In genomic region chr1:233905416-233906051, GRCh38 we compare ENCODE assay signal across 12 cellular contexts. TPM values are rescaled to one million over a fixed set of nuclear protein-coding genes. Genes with fewer than 3 reads are reported as not detected.
A peak's percentile ranks its signal among the peaks of the same experiment; 100 is the strongest.
DNase-seq lines count a peak whose midpoint lies in the region; ATAC-seq and TF ChIP-seq lines count a peak whose summit lies in the region.
"Had no signal": no experiment of that assay in that cellular context is flagged by ENCODE, and none has a peak within 500 bp of the region (broad histone marks: within the 10 kb centered on the region; RNA-seq: fewer than 3 reads in every experiment).

No MANE protein-coding gene starts in this region.

- H3K27me3 ChIP-seq in GM23338 (ENCODE audit: insufficient read depth), result peaks cover 55% of the 10 kb centered on the region
- H3K27me3 ChIP-seq in WERI-Rb-1 (ENCODE audit: insufficient read depth, low read depth, severe bottlenecking), result peaks cover 98% of the 10 kb centered on the region
- no peaks in the 10 kb centered on the region for H3K27me3 ChIP-seq in osteoblast (ENCODE audit: insufficient read depth, low read length)

- H3K27ac ChIP-seq in GM23338 (ENCODE audit: low read depth), result no peak overlapping the region
- H3K27ac ChIP-seq in WERI-Rb-1, result no peak overlapping the region
- H3K27ac ChIP-seq in osteoblast (ENCODE audit: low read depth, low read length), result no peak overlapping the region
- H3K27ac ChIP-seq: transverse colon had no signal

- no peaks in the 10 kb centered on the region for H3K9me2 ChIP-seq in GM23338 (ENCODE audit: insufficient read depth)

- peaks cover 21% of the 10 kb centered on the region for H3K27me3 Mint-ChIP-seq in GM23338 (ENCODE audit: insufficient read depth, low read depth, poor library complexity)
- H3K27me3 Mint-ChIP-seq in glutamatergic neuron (ENCODE audit: unreplicated experiment), result peaks cover 12% of the 10 kb centered on the region

- H3K4me3 ChIP-seq in GM23338 (peak overlapping the region; percentile 76), WERI-Rb-1 (ENCODE audit: low read depth, low read length) (peak overlapping the region; percentile 38), osteoblast (ENCODE audit: insufficient read depth, low read length) (no peak overlapping the region)

- H3K27ac Mint-ChIP-seq in GM23338, result no peak overlapping the region
- no peak overlapping the region for H3K27ac Mint-ChIP-seq in glutamatergic neuron (ENCODE audit: unreplicated experiment)
- H3K27ac Mint-ChIP-seq: activated naive CD4-positive, alpha-beta T cell treated with anti-CD3 and anti-CD28 coated beads, Interleukin-2, amount 50 U/mL, for 24 hours; immature natural killer cell had no signal

- H3K9me3 Mint-ChIP-seq in GM23338 (no peaks in the 10 kb centered on the region; the same call in 2 of the 3 replicates), glutamatergic neuron (ENCODE audit: unreplicated experiment) (peaks cover 2% of the 10 kb centered on the region)
- H3K9me3 Mint-ChIP-seq: activated naive CD4-positive, alpha-beta T cell treated with anti-CD3 and anti-CD28 coated beads, Interleukin-2, amount 50 U/mL, for 24 hours had no signal

- H3K36me3 ChIP-seq in GM23338 (ENCODE audit: insufficient read depth) (peaks cover 3% of the 10 kb centered on the region), WERI-Rb-1 (no peaks in the 10 kb centered on the region), osteoblast (ENCODE audit: insufficient read depth, low read length) (no peaks in the 10 kb centered on the region)
- H3K36me3 ChIP-seq: transverse colon had no signal

- H3K4me1 Mint-ChIP-seq in GM23338 (peaks cover 6% of the 10 kb centered on the region), glutamatergic neuron (ENCODE audit: low read depth, unreplicated experiment) (peaks cover 2% of the 10 kb centered on the region)

- peak; percentile 46 for DNase-seq in GM23338 (ENCODE audit: low spot score)
- DNase-seq in WERI-Rb-1, result peak; percentile 23
- DNase-seq in glutamatergic neuron, result peak; percentile 28
- peak; percentile 66 for DNase-seq in osteoblast (ENCODE audit: insufficient read length, low spot score, missing footprints)
- DNase-seq in SKM-1 (lab: John Stamatoyannopoulos, UW; ENCODE audit: unreplicated experiment), result no peak
- DNase-seq in superior temporal gyrus (ENCODE audit: extremely low spot score), result no peak
- DNase-seq: activated CD4-positive, alpha-beta T cell treated with anti-CD3 and anti-CD28 coated beads, Interleukin-2, amount 50 U/mL, for 1 hour; immature natural killer cell; transverse colon had no signal

- H3K79me2 ChIP-seq in GM23338 (replicated peaks; ENCODE audit: insufficient read depth) (no peaks in the 10 kb centered on the region), osteoblast (ENCODE audit: insufficient read depth, low read length) (no peaks in the 10 kb centered on the region)

- H3K4me1 ChIP-seq in GM23338 (ENCODE audit: insufficient read depth) (peaks cover 10% of the 10 kb centered on the region; the same call in 1 of the 2 replicates), osteoblast (ENCODE audit: insufficient read depth, low read length) (no peaks in the 10 kb centered on the region)
- H3K4me1 ChIP-seq: transverse colon had no signal

- ATAC-seq in GM23338 (peak; percentile 29), GM19463 (IDR thresholded peaks at IDR 0.05; ENCODE audit: unreplicated experiment) (no peak), GM18519 (IDR thresholded peaks at IDR 0.05; ENCODE audit: low FRiP score, unreplicated experiment) (no peak)

- H2AFZ ChIP-seq in GM23338 (peak overlapping the region; percentile 97), osteoblast (ENCODE audit: low read length) (no peak overlapping the region)

- H3K36me3 Mint-ChIP-seq in GM23338 (ENCODE audit: low read depth) (peaks cover 2% of the 10 kb centered on the region; the same call in 1 of the 3 replicates), glutamatergic neuron (ENCODE audit: unreplicated experiment) (peaks cover 6% of the 10 kb centered on the region)
- H3K36me3 Mint-ChIP-seq: activated naive CD4-positive, alpha-beta T cell treated with anti-CD3 and anti-CD28 coated beads, Interleukin-2, amount 50 U/mL, for 24 hours; immature natural killer cell had no signal

- H3K9me3 ChIP-seq in WERI-Rb-1 (ENCODE audit: severe bottlenecking) (peaks cover 9% of the 10 kb centered on the region), osteoblast (ENCODE audit: low read depth, low read length) (no peaks in the 10 kb centered on the region)
- H3K9me3 ChIP-seq: transverse colon had no signal

- H3K4me2 ChIP-seq in GM23338, result peak overlapping the region; percentile 87
- no peak overlapping the region for H3K4me2 ChIP-seq in osteoblast (ENCODE audit: insufficient read depth, low read length)

- H3K4me3 Mint-ChIP-seq in GM23338 (peak overlapping the region; percentile 77), glutamatergic neuron (ENCODE audit: unreplicated experiment) (peak overlapping the region; percentile 78)
- H3K4me3 Mint-ChIP-seq: activated naive CD4-positive, alpha-beta T cell treated with anti-CD3 and anti-CD28 coated beads, Interleukin-2, amount 50 U/mL, for 24 hours; immature natural killer cell had no signal

- H4K20me1 ChIP-seq in GM23338 (replicated peaks; ENCODE audit: insufficient read depth) (peaks cover 7% of the 10 kb centered on the region; the same call in 1 of the 2 replicates), osteoblast (ENCODE audit: insufficient read depth, low read length) (no peaks in the 10 kb centered on the region)

- H3F3A ChIP-seq in GM23338 (replicated peaks; ENCODE audit: low read depth), result 0 out of 2 replicates have a peak, but pooled peaks cover 2% of the 10 kb centered on the region

- TF ChIP-seq CTCF in GM23338 (conservative IDR thresholded peaks at IDR 0.05; ENCODE audit: low read depth in 2 of 2) (no peak), WERI-Rb-1 (IDR thresholded peaks at IDR 0.05; ENCODE audit: low read depth, low read length) (no peak), glutamatergic neuron (IDR thresholded peaks at IDR 0.05; ENCODE audit: partially characterized antibody, unreplicated experiment) (no peak), osteoblast (IDR thresholded peaks at IDR 0.05; ENCODE audit: extremely low read depth, low read depth, low read length) (no peak)

TF ChIP-seq in GM23338, 12 proteins besides CTCF, POLR2A, EP300 and RAD21 (continues in another document):
- TF ChIP-seq ZNF462 (CRISPR knock-in tag; IDR thresholded peaks at IDR 0.05), result no peak
- TF ChIP-seq JUNB (IDR thresholded peaks at IDR 0.05; ENCODE audit: unreplicated experiment), result no peak
- TF ChIP-seq EZH2 (IDR thresholded peaks at IDR 0.05; ENCODE audit: low read depth, unreplicated experiment), result peak; percentile 67

RNA-seq across cellular contexts. Expression of gene SLC35F3, which starts 1.1 kb away (rescaled TPM):
- total RNA-seq in GM23338 (2014; rRNA removed; shearing (Covaris generic)), result 0.70 and 3.2 TPM in 2 replicates
- polyA plus RNA-seq in GM23338 (2016; fragmentation: Nextera tagmentation; extraction: Ambion mirVana), result 0.96 and 1.0 TPM in 2 replicates
- total RNA-seq in glutamatergic neuron (ENCODE audit: unreplicated experiment) (0.98 TPM), osteoblast (not detected in 2 replicates)
- total RNA-seq: transverse colon had no signal
- polyA plus RNA-seq: immature natural killer cell had no signal

Comparison
In these comparisons a context has a peak if more than half of its experiments do, and no peak if none do; other contexts are left out.
1. DNase-seq: peak in GM23338 (single experiment), WERI-Rb-1 (single experiment), glutamatergic neuron (single experiment) and osteoblast (single experiment); none in SKM-1 (single experiment) and superior temporal gyrus (single experiment).